Comparison of ENCODE assay signal across 31 cellular contexts in the genomic region with DNA sequence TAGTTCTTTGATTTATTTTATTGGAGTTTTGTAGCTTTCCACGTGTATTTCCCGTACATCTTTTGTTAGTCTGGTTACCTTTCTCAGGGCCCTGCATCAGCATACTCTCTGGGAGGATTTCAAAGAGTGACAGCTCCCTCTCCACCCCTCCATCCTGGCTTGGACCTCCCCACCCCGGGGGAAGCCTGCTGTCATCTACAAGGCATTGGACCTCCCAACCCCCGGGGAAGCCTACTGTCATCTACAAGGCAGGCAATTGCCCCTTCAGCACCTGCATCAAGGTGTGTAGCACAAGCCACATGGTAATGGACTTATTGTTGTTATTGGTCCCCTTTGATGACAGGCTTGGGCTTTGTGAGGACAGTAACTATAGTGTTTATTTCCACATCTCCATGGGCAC.
"Had no signal": no experiment of that assay in that cellular context is flagged by ENCODE, and none has a peak within 500 bp of the region (broad histone marks: within the 10 kb centered on the region; RNA-seq: fewer than 3 reads in every experiment).

No MANE protein-coding gene starts in this region.

- H3K36me3 ChIP-seq: ascending aorta, breast epithelium, cardiac muscle cell, colonic mucosa, esophagus muscularis mucosa, gastrocnemius medialis had no signal

- H3K36me3 Mint-ChIP-seq: activated CD4-positive, alpha-beta memory T cell treated with anti-CD3 and anti-CD28 coated beads for 36 hours; activated naive CD4-positive, alpha-beta T cell treated with anti-CD3 and anti-CD28 coated beads, Interleukin-2, amount 10 ng/mL, durations not matched to agents 7 days and 5 days; activated naive CD4-positive, alpha-beta T cell treated with anti-CD3 and anti-CD28 coated beads, Interleukin-2, amount 50 U/mL, for 72 hours; activated naive CD8-positive, alpha-beta T cell treated with anti-CD3 and anti-CD28 coated beads, Interleukin-2, amount 10 ng/mL, durations not matched to agents 7 days and 5 days; brain had no signal

- H3K4me3 ChIP-seq: ascending aorta, breast epithelium, cardiac muscle cell, colonic mucosa, esophagus muscularis mucosa, gastrocnemius medialis had no signal

- ATAC-seq: activated CD4-positive, alpha-beta T cell treated with anti-CD3 and anti-CD28 coated beads for 36 hours; activated CD8-positive, alpha-beta T cell treated with anti-CD3 and anti-CD28 coated beads, Interleukin-2, amount 10 ng/mL, durations not matched to agents 7 days and 5 days; activated naive CD4-positive, alpha-beta T cell treated with anti-CD3 and anti-CD28 coated beads, Interleukin-2, amount 50 U/mL, for 72 hours; activated T-cell treated with anti-CD3 and anti-CD28 coated beads, Interleukin-2, amount 50 U/mL, for 4 hours; activated T-helper 17 cell treated with anti-CD3 and anti-CD28 coated beads, Interleukin-2, amount 50 U/mL, for 72 hours; foreskin keratinocyte; gastrocnemius medialis; T-helper 17 cell had no signal

- H3K4me3 Mint-ChIP-seq: activated CD4-positive, alpha-beta memory T cell treated with anti-CD3 and anti-CD28 coated beads for 36 hours; activated CD4-positive, alpha-beta T cell treated with anti-CD3 and anti-CD28 coated beads for 36 hours; activated CD4-positive, alpha-beta T cell treated with anti-CD3 and anti-CD28 coated beads, Interleukin-2, amount 10 ng/mL, durations not matched to agents 24 days and 14 days; activated CD8-positive, alpha-beta T cell treated with anti-CD3 and anti-CD28 coated beads, Interleukin-2, amount 10 ng/mL, durations not matched to agents 7 days and 5 days; activated naive CD4-positive, alpha-beta T cell treated with anti-CD3 and anti-CD28 coated beads, Interleukin-2, amount 10 ng/mL, durations not matched to agents 7 days and 5 days; activated naive CD8-positive, alpha-beta T cell treated with anti-CD3 and anti-CD28 coated beads, Interleukin-2, amount 10 ng/mL, durations not matched to agents 7 days and 5 days; activated T-cell treated with anti-CD3 and anti-CD28 coated beads, Interleukin-2, amount 50 U/mL, for 4 hours; activated T-helper 17 cell treated with anti-CD3 and anti-CD28 coated beads, Interleukin-2, amount 50 U/mL, for 72 hours; brain; T-helper 17 cell; T-helper 2 cell treated with Interferon-gamma antibody and Interleukin-4, amounts not matched to agents 5 μg/mL and 100 μg/mL, for 36 hours had no signal

- DNase-seq: activated CD4-positive, alpha-beta memory T cell treated with anti-CD3 and anti-CD28 coated beads for 36 hours; activated CD4-positive, alpha-beta T cell treated with anti-CD3 and anti-CD28 coated beads for 36 hours; activated CD4-positive, alpha-beta T cell treated with anti-CD3 and anti-CD28 coated beads, Interleukin-2, amount 10 ng/mL, durations not matched to agents 24 days and 14 days; activated CD4-positive, CD25-positive, alpha-beta regulatory T cell; activated CD4-positive, CD25-positive, alpha-beta regulatory T cell treated with anti-CD3 and anti-CD28 coated beads, Interleukin-2, amount 50 U/mL, for 72 hours; activated CD8-positive, alpha-beta T cell treated with anti-CD3 and anti-CD28 coated beads, Interleukin-2, amount 10 ng/mL, durations not matched to agents 7 days and 5 days; activated gamma-delta T cell; activated naive CD4-positive, alpha-beta T cell; activated naive CD4-positive, alpha-beta T cell treated with anti-CD3 and anti-CD28 coated beads, Interleukin-2, amount 10 ng/mL, durations not matched to agents 7 days and 5 days; activated naive CD8-positive, alpha-beta T cell treated with anti-CD3 and anti-CD28 coated beads, Interleukin-2, amount 10 ng/mL, durations not matched to agents 7 days and 5 days; activated T-cell treated with anti-CD3 and anti-CD28 coated beads, Interleukin-2, amount 50 U/mL, for 4 hours; central memory CD4-positive, alpha-beta T cell; cerebellar nuclear complex; colonic mucosa; effector memory CD4-positive, alpha-beta T cell; erythroblast; foreskin keratinocyte; gastrocnemius medialis; glutamatergic neuron; SW 1271; T-helper 1 cell; T-helper 17 cell; T1000 had no signal

- H3K27ac ChIP-seq: ascending aorta, breast epithelium, cardiac muscle cell, colonic mucosa, esophagus muscularis mucosa, foreskin keratinocyte, gastrocnemius medialis had no signal

- H3K4me1 Mint-ChIP-seq: activated CD4-positive, alpha-beta T cell treated with anti-CD3 and anti-CD28 coated beads for 36 hours; activated CD4-positive, alpha-beta T cell treated with anti-CD3 and anti-CD28 coated beads, Interleukin-2, amount 10 ng/mL, durations not matched to agents 24 days and 14 days; activated naive CD4-positive, alpha-beta T cell treated with anti-CD3 and anti-CD28 coated beads, Interleukin-2, amount 10 ng/mL, durations not matched to agents 7 days and 5 days; activated naive CD8-positive, alpha-beta T cell treated with anti-CD3 and anti-CD28 coated beads, Interleukin-2, amount 10 ng/mL, durations not matched to agents 7 days and 5 days; activated T-helper 17 cell treated with anti-CD3 and anti-CD28 coated beads, Interleukin-2, amount 50 U/mL, for 72 hours; brain; T-helper 17 cell had no signal

- H3K9me3 Mint-ChIP-seq: activated CD4-positive, alpha-beta memory T cell treated with anti-CD3 and anti-CD28 coated beads for 36 hours; activated CD4-positive, alpha-beta T cell treated with anti-CD3 and anti-CD28 coated beads, Interleukin-2, amount 10 ng/mL, durations not matched to agents 24 days and 14 days; activated naive CD4-positive, alpha-beta T cell treated with anti-CD3 and anti-CD28 coated beads, Interleukin-2, amount 10 ng/mL, durations not matched to agents 7 days and 5 days; activated naive CD8-positive, alpha-beta T cell treated with anti-CD3 and anti-CD28 coated beads, Interleukin-2, amount 10 ng/mL, durations not matched to agents 7 days and 5 days; activated T-cell treated with anti-CD3 and anti-CD28 coated beads, Interleukin-2, amount 50 U/mL, for 4 hours; T-helper 2 cell treated with Interferon-gamma antibody and Interleukin-4, amounts not matched to agents 5 μg/mL and 100 μg/mL, for 36 hours had no signal

- H3K4me1 ChIP-seq: ascending aorta, breast epithelium, colonic mucosa, esophagus muscularis mucosa, foreskin keratinocyte, gastrocnemius medialis had no signal

- H3K27me3 Mint-ChIP-seq: activated CD4-positive, alpha-beta memory T cell treated with anti-CD3 and anti-CD28 coated beads for 36 hours; activated CD4-positive, alpha-beta T cell treated with anti-CD3 and anti-CD28 coated beads for 36 hours; activated CD4-positive, alpha-beta T cell treated with anti-CD3 and anti-CD28 coated beads, Interleukin-2, amount 10 ng/mL, durations not matched to agents 24 days and 14 days; activated naive CD4-positive, alpha-beta T cell treated with anti-CD3 and anti-CD28 coated beads, Interleukin-2, amount 10 ng/mL, durations not matched to agents 7 days and 5 days; activated naive CD8-positive, alpha-beta T cell treated with anti-CD3 and anti-CD28 coated beads, Interleukin-2, amount 10 ng/mL, durations not matched to agents 7 days and 5 days; activated T-helper 17 cell treated with anti-CD3 and anti-CD28 coated beads, Interleukin-2, amount 50 U/mL, for 72 hours; brain; T-helper 17 cell had no signal

- H3K9me3 ChIP-seq: colonic mucosa, gastrocnemius medialis had no signal

- H3K27me3 ChIP-seq: ascending aorta, cardiac muscle cell, colonic mucosa, foreskin keratinocyte, gastrocnemius medialis had no signal

- H3K27ac Mint-ChIP-seq: activated CD4-positive, alpha-beta memory T cell treated with anti-CD3 and anti-CD28 coated beads for 36 hours; activated CD4-positive, alpha-beta T cell treated with anti-CD3 and anti-CD28 coated beads for 36 hours; activated CD4-positive, alpha-beta T cell treated with anti-CD3 and anti-CD28 coated beads, Interleukin-2, amount 10 ng/mL, durations not matched to agents 24 days and 14 days; activated CD8-positive, alpha-beta T cell treated with anti-CD3 and anti-CD28 coated beads, Interleukin-2, amount 10 ng/mL, durations not matched to agents 7 days and 5 days; activated naive CD4-positive, alpha-beta T cell treated with anti-CD3 and anti-CD28 coated beads, Interleukin-2, amount 10 ng/mL, durations not matched to agents 7 days and 5 days; activated naive CD4-positive, alpha-beta T cell treated with anti-CD3 and anti-CD28 coated beads, Interleukin-2, amount 50 U/mL, for 72 hours; activated naive CD8-positive, alpha-beta T cell treated with anti-CD3 and anti-CD28 coated beads, Interleukin-2, amount 10 ng/mL, durations not matched to agents 7 days and 5 days; activated T-helper 17 cell treated with anti-CD3 and anti-CD28 coated beads, Interleukin-2, amount 50 U/mL, for 72 hours; T-helper 17 cell; T-helper 2 cell treated with Interferon-gamma antibody and Interleukin-4, amounts not matched to agents 5 μg/mL and 100 μg/mL, for 36 hours had no signal
